ENCODE assay signal across 26 cellular contexts in the genomic region with DNA sequence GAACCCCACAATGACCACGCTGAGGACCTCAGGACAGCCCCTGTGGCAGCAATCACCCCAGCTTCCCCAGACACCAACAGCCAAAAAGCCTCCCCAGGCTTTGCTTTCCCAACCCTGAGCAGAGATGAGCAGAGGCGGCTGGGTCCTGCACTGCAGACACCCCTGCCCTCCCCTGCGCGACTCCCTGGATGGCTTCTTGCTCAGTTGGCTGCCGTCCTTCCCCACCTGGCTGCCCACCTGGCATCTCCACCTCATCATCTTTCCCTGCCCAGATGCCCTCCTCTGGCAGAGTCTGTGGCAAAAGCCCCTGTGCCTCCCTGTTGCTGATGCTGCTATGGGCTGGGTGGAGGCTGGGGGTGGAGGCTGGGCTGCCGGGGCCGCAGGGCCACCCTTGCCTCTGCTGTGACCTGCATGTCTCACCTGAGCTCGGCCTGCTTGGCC.
"Had no signal": no experiment of that assay in that cellular context is flagged by ENCODE, and none has a peak within 500 bp of the region (broad histone marks: within the 10 kb centered on the region; RNA-seq: fewer than 3 reads in every experiment).

No MANE protein-coding gene starts in this region.

- H3K27ac ChIP-seq: adrenal gland, SK-N-MC had no signal

- H3K4me3 Mint-ChIP-seq: activated B cell treated with CpG ODN at 0.5 μM for 24 hours; activated CD4-positive, alpha-beta T cell treated with anti-CD3 and anti-CD28 coated beads, Interleukin-2, amount 10 ng/mL, durations not matched to agents 24 days and 14 days; activated CD8-positive, alpha-beta memory T cell treated with anti-CD3 and anti-CD28 coated beads, Interleukin-2, amount 10 ng/mL, durations not matched to agents 7 days and 5 days; activated naive CD8-positive, alpha-beta T cell treated with anti-CD3 and anti-CD28 coated beads, Interleukin-2, amount 10 ng/mL, durations not matched to agents 7 days and 5 days; activated T-helper 17 cell treated with anti-CD3 and anti-CD28 coated beads, Interleukin-2, amount 50 U/mL, for 72 hours; IgD-negative memory B cell; T-cell had no signal

- H3K4me1 ChIP-seq: adrenal gland had no signal

- DNase-seq: activated B cell treated with CpG ODN at 0.5 μM for 24 hours; activated CD4-positive, alpha-beta T cell treated with anti-CD3 and anti-CD28 coated beads for 1 hour; activated CD4-positive, alpha-beta T cell treated with anti-CD3 and anti-CD28 coated beads, Interleukin-2, amount 10 ng/mL, durations not matched to agents 24 days and 14 days; activated CD4-positive, alpha-beta T cell treated with anti-CD3 and anti-CD28 coated beads, Interleukin-2, amount 50 U/mL, for 48 hours; activated CD8-positive, alpha-beta memory T cell treated with anti-CD3 and anti-CD28 coated beads, Interleukin-2, amount 10 ng/mL, durations not matched to agents 7 days and 5 days; activated naive CD4-positive, alpha-beta T cell treated with anti-CD3 and anti-CD28 coated beads, Interleukin-2, amount 50 U/mL, for 16 hours; activated naive CD8-positive, alpha-beta T cell treated with anti-CD3 and anti-CD28 coated beads, Interleukin-2, amount 10 ng/mL, durations not matched to agents 7 days and 5 days; activated T-cell treated with anti-CD3 and anti-CD28 coated beads, Interleukin-2, amount 50 U/mL, for 48 hours; adrenal gland; anterior cingulate cortex; KG1; NCI-H1048; NCI-H146; NCI-H187 treated with DMSO at 0.1 percent for 48 hours; NCI-H2081 treated with DMSO at 0.1 percent for 48 hours; NCI-H446 treated with DMSO at 0.1 percent for 48 hours; NCI-H524 treated with DMSO at 0.1 percent for 48 hours; RPMI8226; T-cell; T-helper 2 cell; T1000 had no signal

- H3K9me3 ChIP-seq: adrenal gland had no signal

- H3K4me3 ChIP-seq: adrenal gland, SK-N-MC had no signal

- ATAC-seq: activated CD8-positive, alpha-beta memory T cell treated with anti-CD3 and anti-CD28 coated beads, Interleukin-2, amount 10 ng/mL, durations not matched to agents 7 days and 5 days; activated T-helper 17 cell treated with anti-CD3 and anti-CD28 coated beads, Interleukin-2, amount 50 U/mL, for 72 hours; Panc1; Right ventricle myocardium inferior; T-cell had no signal

- H3K36me3 Mint-ChIP-seq: activated CD8-positive, alpha-beta memory T cell treated with anti-CD3 and anti-CD28 coated beads, Interleukin-2, amount 10 ng/mL, durations not matched to agents 7 days and 5 days; activated naive CD8-positive, alpha-beta T cell treated with anti-CD3 and anti-CD28 coated beads, Interleukin-2, amount 10 ng/mL, durations not matched to agents 7 days and 5 days; IgD-negative memory B cell; T-cell had no signal

- H3K27me3 ChIP-seq: adrenal gland had no signal

- H3K4me1 Mint-ChIP-seq: activated B cell treated with CpG ODN at 0.5 μM for 24 hours; activated CD4-positive, alpha-beta T cell treated with anti-CD3 and anti-CD28 coated beads, Interleukin-2, amount 10 ng/mL, durations not matched to agents 24 days and 14 days; activated CD8-positive, alpha-beta memory T cell treated with anti-CD3 and anti-CD28 coated beads, Interleukin-2, amount 10 ng/mL, durations not matched to agents 7 days and 5 days; activated naive CD8-positive, alpha-beta T cell treated with anti-CD3 and anti-CD28 coated beads, Interleukin-2, amount 10 ng/mL, durations not matched to agents 7 days and 5 days; activated T-helper 17 cell treated with anti-CD3 and anti-CD28 coated beads, Interleukin-2, amount 50 U/mL, for 72 hours; T-cell had no signal

- H3K36me3 ChIP-seq: adrenal gland had no signal

- H3K9me3 Mint-ChIP-seq: activated B cell treated with CpG ODN at 0.5 μM for 24 hours; activated CD4-positive, alpha-beta T cell treated with anti-CD3 and anti-CD28 coated beads, Interleukin-2, amount 10 ng/mL, durations not matched to agents 24 days and 14 days; activated naive CD8-positive, alpha-beta T cell treated with anti-CD3 and anti-CD28 coated beads, Interleukin-2, amount 10 ng/mL, durations not matched to agents 7 days and 5 days; T-cell had no signal

- H3K27me3 Mint-ChIP-seq: activated B cell treated with CpG ODN at 0.5 μM for 24 hours; activated CD4-positive, alpha-beta T cell treated with anti-CD3 and anti-CD28 coated beads, Interleukin-2, amount 10 ng/mL, durations not matched to agents 24 days and 14 days; activated CD8-positive, alpha-beta memory T cell treated with anti-CD3 and anti-CD28 coated beads, Interleukin-2, amount 10 ng/mL, durations not matched to agents 7 days and 5 days; activated naive CD8-positive, alpha-beta T cell treated with anti-CD3 and anti-CD28 coated beads, Interleukin-2, amount 10 ng/mL, durations not matched to agents 7 days and 5 days; IgD-negative memory B cell had no signal

- H3K27ac Mint-ChIP-seq: activated B cell treated with CpG ODN at 0.5 μM for 24 hours; activated CD4-positive, alpha-beta T cell treated with anti-CD3 and anti-CD28 coated beads, Interleukin-2, amount 10 ng/mL, durations not matched to agents 24 days and 14 days; activated CD8-positive, alpha-beta memory T cell treated with anti-CD3 and anti-CD28 coated beads, Interleukin-2, amount 10 ng/mL, durations not matched to agents 7 days and 5 days; activated naive CD8-positive, alpha-beta T cell treated with anti-CD3 and anti-CD28 coated beads, Interleukin-2, amount 10 ng/mL, durations not matched to agents 7 days and 5 days; activated T-helper 17 cell treated with anti-CD3 and anti-CD28 coated beads, Interleukin-2, amount 50 U/mL, for 72 hours; IgD-negative memory B cell; T-cell had no signal
